Comparison of ENCODE assay signal across 12 cellular contexts in genomic region chr1:227306689-227307088, GRCh38. TPM values are rescaled to one million over a fixed set of nuclear protein-coding genes. Genes with fewer than 3 reads are reported as not detected.
DNase-seq lines count a peak whose midpoint lies in the region; ATAC-seq and TF ChIP-seq lines count a peak whose summit lies in the region.
"Had no signal": no experiment of that assay in that cellular context is flagged by ENCODE, and none has a peak within 500 bp of the region (broad histone marks: within the 10 kb centered on the region; RNA-seq: fewer than 3 reads in every experiment).

No MANE protein-coding gene starts in this region.

- H3K36me3 ChIP-seq in endocrine pancreas (ENCODE audit: control insufficient read depth, insufficient read depth, low read length), result no peaks in the 10 kb centered on the region
- no peaks in the 10 kb centered on the region for H3K36me3 ChIP-seq in gastrocnemius medialis
- peaks cover 0 to 1% of the 10 kb centered on the region in 2 donors for H3K36me3 ChIP-seq in neuronal stem cell (replicated peaks in 1 of 2; ENCODE audit: control insufficient read depth in 2 of 2, insufficient read depth in 2 of 2, low read length in 2 of 2)

- H3K23ac ChIP-seq in neuronal stem cell (ENCODE audit: low read depth, low read length, poor library complexity), result no peak overlapping the region

- H2BK15ac ChIP-seq in neuronal stem cell (ENCODE audit: low read length), result no peak overlapping the region

- H3K27ac ChIP-seq in gastrocnemius medialis (peak overlapping the region in 2 of 4 donors; percentile 24 to 33), neuronal stem cell (replicated peaks; ENCODE audit: low read length) (no peak overlapping the region)
- H3K27ac ChIP-seq: A549 had no signal

- no peak overlapping the region for H2BK5ac ChIP-seq in neuronal stem cell (ENCODE audit: low read length)

- H3K14ac ChIP-seq in neuronal stem cell (ENCODE audit: low read length), result no peak overlapping the region

- no CpG with 5 or more reads among the region's 3 CpGs for WGBS in neuronal stem cell (ENCODE audit: extremely low coverage in 2 of 2, insufficient read length in 2 of 2, insufficient replicate concordance in 1 of 2), 2 donors

- H3K9ac ChIP-seq in endocrine pancreas (ENCODE audit: control insufficient read depth, insufficient read depth, low read length) (no peak overlapping the region), neuronal stem cell (ENCODE audit: low read depth, low read length, poor library complexity) (no peak overlapping the region)

- DNase-seq in DMS79 (lab: John Stamatoyannopoulos, UW) (peak; percentile 29), EH (ENCODE audit: low read depth) (peak; percentile 22), gastrocnemius medialis (no peak), NCI-H510A (lab: John Stamatoyannopoulos, UW) (no peak), neuronal stem cell (ENCODE audit: low spot score) (no peak)
- DNase-seq in activated CD4-positive, alpha-beta T cell treated with anti-CD3 and anti-CD28 coated beads, Interleukin-2, amount 50 U/mL, for 1 hour, result no peak
- DNase-seq: CD8-positive, alpha-beta T cell; COR-L47; GF-D8; HCEC 1CT had no signal

- no peak overlapping the region for H2BK12ac ChIP-seq in neuronal stem cell (ENCODE audit: low read length)

- H3K9me3 ChIP-seq in endocrine pancreas (ENCODE audit: control insufficient read depth, low read length), result no peaks in the 10 kb centered on the region
- no peaks in the 10 kb centered on the region for H3K9me3 ChIP-seq in gastrocnemius medialis
- no peaks in the 10 kb centered on the region for H3K9me3 ChIP-seq in neuronal stem cell (replicated peaks in 1 of 2; ENCODE audit: control insufficient read depth in 2 of 2, insufficient read depth in 1 of 2, low read depth in 1 of 2, low read length in 2 of 2)
- H3K9me3 ChIP-seq: A549 had no signal

- H3K27me3 ChIP-seq in endocrine pancreas (ENCODE audit: control insufficient read depth, insufficient read depth, low read length) (no peaks in the 10 kb centered on the region), gastrocnemius medialis (no peaks in the 10 kb centered on the region), neuronal stem cell (ENCODE audit: control insufficient read depth in 3 of 3, insufficient read depth in 3 of 3, low read depth in 1 of 3, low read length in 3 of 3) (no peaks in the 10 kb centered on the region)

- H4K8ac ChIP-seq in neuronal stem cell (ENCODE audit: low read depth, low read length), result no peak overlapping the region

- TF ChIP-seq CTCF in gastrocnemius medialis (IDR thresholded peaks at IDR 0.05 in 4 of 5, conservative IDR thresholded peaks at IDR 0.05 in 1 of 5), result no peak

- H3K4me2 ChIP-seq in neuronal stem cell (ENCODE audit: insufficient read depth, low read length, poor library complexity, severe bottlenecking), result no peak overlapping the region
- H3K4me2 ChIP-seq: A549 had no signal

- H4K91ac ChIP-seq in neuronal stem cell (ENCODE audit: low read depth, low read length, poor library complexity), result no peak overlapping the region

- H3K4me1 ChIP-seq in endocrine pancreas (ENCODE audit: control insufficient read depth, insufficient read depth, low read length) (peaks cover 19% of the 10 kb centered on the region), gastrocnemius medialis (peaks cover 45 to 47% of the 10 kb centered on the region in 2 donors), neuronal stem cell (ENCODE audit: control insufficient read depth in 2 of 2, insufficient read depth in 1 of 2, low read depth in 1 of 2, low read length in 2 of 2) (peaks cover 0 to 1% of the 10 kb centered on the region in 2 donors)

- H3K4ac ChIP-seq in neuronal stem cell (ENCODE audit: low read length), result no peak overlapping the region

- intact Hi-C loops in gastrocnemius medialis (cut with DNase I; ENCODE audit: low total_unique reads), result no loop called here

- no peak overlapping the region for H2AFZ ChIP-seq in neuronal stem cell (ENCODE audit: low read length)

- in situ Hi-C loops in gastrocnemius medialis (cut with MboI; ENCODE audit: low sequenced_read_pairs in 4 of 4), result no loop called here

- no peak overlapping the region for H3K18ac ChIP-seq in neuronal stem cell (ENCODE audit: low read length)

- H2BK120ac ChIP-seq in neuronal stem cell (ENCODE audit: low read depth, low read length), result no peak overlapping the region

- H3K4me3 ChIP-seq in endocrine pancreas (ENCODE audit: control insufficient read depth, insufficient read depth, low read length), result peak overlapping the region; percentile 34
- no peak overlapping the region for H3K4me3 ChIP-seq in gastrocnemius medialis
- H3K4me3 ChIP-seq in neuronal stem cell (ENCODE audit: low read length in 2 of 2), result no peak overlapping the region
- H3K4me3 ChIP-seq: A549 had no signal

- ATAC-seq in gastrocnemius medialis, result peak; percentile 68 to 76
- ATAC-seq: A549; CD8-positive, alpha-beta T cell had no signal

- no peak overlapping the region for H2AK5ac ChIP-seq in neuronal stem cell (ENCODE audit: low read depth, low read length)

- no peaks in the 10 kb centered on the region for H3K79me1 ChIP-seq in neuronal stem cell (ENCODE audit: low read depth, low read length)

- TF ChIP-seq POLR2A in gastrocnemius medialis (IDR thresholded peaks at IDR 0.05), result no peak

RNA-seq across cellular contexts. Expression of gene CDC42BPA, which starts 11.6 kb away (rescaled TPM):
- 10 to 100 TPM; 13.9 to 30.6 (median 16.6) TPM for total RNA-seq in gastrocnemius medialis
- 10.3 TPM for polyA plus RNA-seq in neuronal stem cell (2013, experiment 1 of 2)
- 10.3 TPM for polyA plus RNA-seq in neuronal stem cell (2013, experiment 2 of 2)

Comparison
In these comparisons a context has a peak if more than half of its experiments do, and no peak if none do; other contexts are left out.
1. DNase-seq: peak in DMS79 (single experiment) and EH (single experiment); none in gastrocnemius medialis (0 of 2), NCI-H510A (single experiment), neuronal stem cell (single experiment) and activated CD4-positive, alpha-beta T cell treated with anti-CD3 and anti-CD28 coated beads, Interleukin-2, amount 50 U/mL, for 1 hour (single experiment).